ENCODE assay signal across 8 cellular contexts in the genomic region with DNA sequence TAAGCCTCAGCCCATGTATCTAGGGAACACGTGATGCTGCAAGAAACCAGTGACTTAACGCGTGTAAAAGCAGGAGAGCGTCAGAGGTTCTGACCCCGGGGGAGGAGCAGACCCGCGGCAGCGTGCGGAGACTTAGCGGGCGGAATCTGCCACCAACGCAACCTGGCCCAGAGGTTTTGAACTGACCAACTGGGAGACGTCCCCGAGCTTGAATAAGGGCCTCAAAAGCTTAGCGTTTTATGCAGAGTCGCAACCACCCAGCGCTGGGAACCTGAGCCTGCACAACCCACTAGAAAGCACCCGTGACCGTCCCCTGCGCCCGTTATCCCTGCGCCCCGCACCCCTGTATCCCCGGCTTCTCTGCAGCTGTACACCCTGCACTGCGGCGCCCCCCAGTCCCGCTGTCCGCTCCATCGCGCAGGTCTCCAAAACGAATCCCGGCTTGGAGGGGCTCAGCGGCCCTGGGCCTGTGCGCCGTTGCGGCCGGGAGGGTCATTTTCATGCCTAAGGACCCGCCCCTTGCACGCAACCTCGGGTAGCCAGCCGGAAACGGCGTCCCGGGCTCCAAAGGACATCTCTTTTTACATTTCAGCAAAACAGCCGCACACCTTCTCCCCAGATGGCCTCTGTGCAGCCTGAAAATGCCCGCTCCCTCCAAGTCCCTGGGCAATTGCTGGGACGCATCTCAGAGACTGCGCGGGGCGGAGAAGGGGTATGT. TPM values are rescaled to one million over a fixed set of nuclear protein-coding genes. Genes with fewer than 3 reads are reported as not detected.
DNase-seq lines count a peak whose midpoint lies in the region; ATAC-seq, FAIRE-seq and TF ChIP-seq lines count a peak whose summit lies in the region.

No MANE protein-coding gene starts in this region.

- H3K4me1 ChIP-seq in keratinocyte (ENCODE audit: control insufficient read depth, extremely low read depth, insufficient read depth, low read length) (peaks cover 7% of the 10 kb centered on the region), OCI-LY7 (ENCODE audit: insufficient read depth, low read length, poor library complexity, severe bottlenecking) (no peaks in the 10 kb centered on the region)

- no peaks in the 10 kb centered on the region for H3K9me1 ChIP-seq in keratinocyte (ENCODE audit: control insufficient read depth, extremely low read depth, insufficient read depth, low read length)

- H3K9me3 ChIP-seq in keratinocyte (ENCODE audit: control insufficient read depth, low read depth, low read length) (no peaks in the 10 kb centered on the region), OCI-LY7 (ENCODE audit: low read length) (no peaks in the 10 kb centered on the region)

- peaks cover 46% of the 10 kb centered on the region for H3K27me3 ChIP-seq in keratinocyte (ENCODE audit: control insufficient read depth, extremely low read depth, insufficient read depth, low read length)

- no TSS peak for BruUV-seq in OCI-LY7 (replicated peaks; lab: Mats Ljungman, UMichigan)

- peak overlapping the region; percentile 24 to 36 for H3K4me3 ChIP-seq in cardiac fibroblast (replicated peaks in 1 of 2; ENCODE audit: low read depth in 2 of 2, low read length in 2 of 2)
- peak overlapping the region in 2 of 3 experiments; percentile 13 to 50 for H3K4me3 ChIP-seq in keratinocyte (ENCODE audit: control insufficient read depth in 2 of 3, extremely low read depth in 1 of 3, insufficient read depth in 2 of 3, low read depth in 1 of 3, low read length in 3 of 3)
- no peak overlapping the region for H3K4me3 ChIP-seq in OCI-LY7 (ENCODE audit: low read depth, low read length, poor library complexity, severe bottlenecking)

- no peak for FAIRE-seq in keratinocyte (lab: Jason Lieb, UNC)
- FAIRE-seq in RCC 7860 (lab: Jason Lieb, UNC), result no peak

- H3K4me2 ChIP-seq in keratinocyte (ENCODE audit: control insufficient read depth, extremely low read depth, insufficient read depth, low read depth, low read length), result peak overlapping the region; percentile 74
- H3K4me2 ChIP-seq in OCI-LY7 (ENCODE audit: low read length), result no peak overlapping the region

- no peaks in the 10 kb centered on the region for H3K9me2 ChIP-seq in OCI-LY7 (ENCODE audit: insufficient read depth, low read length)

- H3K9ac ChIP-seq in keratinocyte (ENCODE audit: control insufficient read depth, extremely low read depth, insufficient read depth, low read length), result no peak overlapping the region

- POLR2A ChIA-PET in OCI-LY7 (lab: Charles Lee), result no interaction called here

- DNase-seq in Right ventricle myocardium inferior (ENCODE audit: missing footprints) (no peak), cardiac septum (ENCODE audit: low spot score) (no peak), NCI-H2227 treated with DMSO at 0.1 percent for 48 hours (lab: John Stamatoyannopoulos, UW) (peak; percentile 40), cardiac fibroblast (ENCODE audit: low read depth in 2 of 2) (peak; percentile 50 to 74), keratinocyte (ENCODE audit: low read depth, low spot score) (no peak), RCC 7860 (ENCODE audit: low spot score) (no peak), OCI-LY7 (ENCODE audit: low spot score) (no peak)
- DNase-seq in stimulated activated CD4-positive, alpha-beta T cell treated with anti-CD3 and anti-CD28 coated beads, Interleukin-15, amount 100 ng/mL, for 24 hours, result peak; percentile 67

- dilution Hi-C loops in keratinocyte (cut with MboI; ENCODE audit: extremely low pct_ligation_motif_present, low sequenced_read_pairs), result no loop called here

- no peak overlapping the region for H3K27ac ChIP-seq in keratinocyte (ENCODE audit: control insufficient read depth, insufficient read depth, low read length)
- no peak overlapping the region for H3K27ac ChIP-seq in OCI-LY7 (ENCODE audit: low read depth, low read length, poor library complexity, severe bottlenecking)

- CTCF ChIA-PET in OCI-LY7 (lab: Charles Lee; ENCODE audit: unreplicated experiment), result interaction anchor here (0.6 kb wide), 1 partner anchor 53 kb away, joined by 3 read pairs; no protein-coding TSS in a partner anchor

- TF ChIP-seq CTCF in cardiac fibroblast (IDR thresholded peaks at IDR 0.05; ENCODE audit: low read depth, low read length), result no peak
- no peak for TF ChIP-seq CTCF in keratinocyte (optimal IDR thresholded peaks at IDR 0.05 in 1 of 3, IDR thresholded peaks at IDR 0.05 in 1 of 3, conservative IDR thresholded peaks at IDR 0.05 in 1 of 3; ENCODE audit: extremely low read depth in 1 of 3, insufficient read depth in 2 of 3, low read length in 3 of 3)
- no peak for TF ChIP-seq CTCF in OCI-LY7 (conservative IDR thresholded peaks at IDR 0.05; ENCODE audit: low read length)

- intact Hi-C loops in Right ventricle myocardium inferior (cut with DNase I), result no loop called here
- intact Hi-C loops in cardiac septum (cut with DNase I), result no loop called here
- intact Hi-C loops in OCI-LY7 (cut with micrococcal nuclease; ENCODE audit: unreplicated experiment), result no loop called here

- H2AFZ ChIP-seq in keratinocyte (ENCODE audit: control insufficient read depth, low read length) (peak overlapping the region; percentile 42), OCI-LY7 (ENCODE audit: low read length) (no peak overlapping the region)

- H3K79me2 ChIP-seq in keratinocyte (ENCODE audit: control insufficient read depth, insufficient read depth, low read length), result no peaks in the 10 kb centered on the region
- no peaks in the 10 kb centered on the region for H3K79me2 ChIP-seq in OCI-LY7 (ENCODE audit: insufficient read depth, low read depth, low read length)

- no peaks in the 10 kb centered on the region for H3K36me3 ChIP-seq in keratinocyte (ENCODE audit: control insufficient read depth in 2 of 2, extremely low read depth in 1 of 2, insufficient read depth in 2 of 2, low read length in 2 of 2)
- no peaks in the 10 kb centered on the region for H3K36me3 ChIP-seq in OCI-LY7 (ENCODE audit: insufficient read depth, low read length)

- H4K20me1 ChIP-seq in keratinocyte (ENCODE audit: control insufficient read depth, extremely low read depth, insufficient read depth, low read length) (no peaks in the 10 kb centered on the region), OCI-LY7 (ENCODE audit: insufficient read depth, low read length) (no peaks in the 10 kb centered on the region)

- ATAC-seq in Right ventricle myocardium inferior, result peak; percentile 61

RNA-seq across cellular contexts. Expression of gene TRIM17, which starts 29.4 kb away (rescaled TPM):
- total RNA-seq in Right ventricle myocardium inferior (0.38 TPM), cardiac septum (0.46 TPM), OCI-LY7 (2022) (not detected in 2 replicates)
- 0.14 to 0.53 TPM (median 0.24 TPM) in 3 replicates for polyA plus RNA-seq in keratinocyte
- polyA plus RNA-seq in keratinocyte (2011; ENCODE audit: low read depth), result 1.7 TPM
- polyA plus RNA-seq in keratinocyte (2011; cell fraction: cytosol; rRNA removed), result 0.13 TPM in 2 replicates
- polyA plus RNA-seq in keratinocyte (2011; cell fraction: nucleus; rRNA removed), result 2.2 and 2.3 TPM in 2 replicates
- 0.18 and 1.6 TPM in 2 replicates for polyA plus RNA-seq in keratinocyte (2012; ENCODE audit: low replicate concordance)
- polyA minus RNA-seq in keratinocyte, result 0.32 to 1.4 TPM (median 0.43 TPM) in 3 replicates
- polyA minus RNA-seq in keratinocyte (2011; cell fraction: cytosol; rRNA and poly(A)+ RNA removed), result not detected
- polyA minus RNA-seq in keratinocyte (2011; cell fraction: nucleus; rRNA and poly(A)+ RNA removed), result 0.63 and 0.78 TPM in 2 replicates
- total RNA-seq in OCI-LY7 (2014; rRNA removed; shearing (Covaris generic)), result 0.13 TPM in 1 of 2 replicates, not detected in the other

RNA-seq across cellular contexts. Expression of gene TRIM11, which starts 39.4 kb away (rescaled TPM):
- total RNA-seq in Right ventricle myocardium inferior (7.7 TPM), cardiac septum (7.3 TPM), OCI-LY7 (2022) (57.4 and 60.8 TPM in 2 replicates)
- 9.9 to 14.8 TPM (median 11.8 TPM) in 3 replicates for polyA plus RNA-seq in keratinocyte
- polyA plus RNA-seq in keratinocyte (2011; ENCODE audit: low read depth), result 8.8 TPM
- 6.3 and 12.5 TPM in 2 replicates for polyA plus RNA-seq in keratinocyte (2011; cell fraction: cytosol; rRNA removed)
- 32.0 and 36.2 TPM in 2 replicates for polyA plus RNA-seq in keratinocyte (2011; cell fraction: nucleus; rRNA removed)
- 18.7 and 19.5 TPM in 2 replicates for polyA plus RNA-seq in keratinocyte (2012; ENCODE audit: low replicate concordance)
- polyA minus RNA-seq in keratinocyte, result 11.3 to 15.6 TPM (median 11.3 TPM) in 3 replicates
- 19.2 TPM for polyA minus RNA-seq in keratinocyte (2011; cell fraction: cytosol; rRNA and poly(A)+ RNA removed)
- 16.8 and 20.7 TPM in 2 replicates for polyA minus RNA-seq in keratinocyte (2011; cell fraction: nucleus; rRNA and poly(A)+ RNA removed)
- 26.7 and 30.0 TPM in 2 replicates for total RNA-seq in OCI-LY7 (2014; rRNA removed; shearing (Covaris generic))

RNA-seq across cellular contexts. Expression of gene RNF187, which starts 41.2 kb away (rescaled TPM):
- total RNA-seq in Right ventricle myocardium inferior (85.4 TPM), cardiac septum (83.2 TPM), OCI-LY7 (2022) (478 and 484 TPM in 2 replicates)
- polyA plus RNA-seq in keratinocyte, result 37.2 to 65.8 TPM (median 51.6 TPM) in 3 replicates
- 114 TPM for polyA plus RNA-seq in keratinocyte (2011; ENCODE audit: low read depth)
- 42.7 and 67.9 TPM in 2 replicates for polyA plus RNA-seq in keratinocyte (2011; cell fraction: cytosol; rRNA removed)
- polyA plus RNA-seq in keratinocyte (2011; cell fraction: nucleus; rRNA removed), result 32.5 and 36.7 TPM in 2 replicates
- 85.4 and 103 TPM in 2 replicates for polyA plus RNA-seq in keratinocyte (2012; ENCODE audit: low replicate concordance)
- 39.4 to 67.1 TPM (median 50.0 TPM) in 3 replicates for polyA minus RNA-seq in keratinocyte
- polyA minus RNA-seq in keratinocyte (2011; cell fraction: cytosol; rRNA and poly(A)+ RNA removed), result 92.7 TPM
- polyA minus RNA-seq in keratinocyte (2011; cell fraction: nucleus; rRNA and poly(A)+ RNA removed), result 19.3 and 21.8 TPM in 2 replicates
- 257 and 351 TPM in 2 replicates for total RNA-seq in OCI-LY7 (2014; rRNA removed; shearing (Covaris generic))

Comparison
In these comparisons a context has a peak if more than half of its experiments do, and no peak if none do; other contexts are left out.
1. DNase-seq: peak in NCI-H2227 treated with DMSO at 0.1 percent for 48 hours (single experiment), cardiac fibroblast (2 of 2) and stimulated activated CD4-positive, alpha-beta T cell treated with anti-CD3 and anti-CD28 coated beads, Interleukin-15, amount 100 ng/mL, for 24 hours (single experiment); none in Right ventricle myocardium inferior (single experiment), cardiac septum (single experiment), keratinocyte (single experiment), RCC 7860 (single experiment) and OCI-LY7 (single experiment).